Comparison of ENCODE assay signal across 1 cellular context in genomic region chr10:119313024-119313423, GRCh38.
TF ChIP-seq lines count a peak whose summit lies in the region.

No MANE protein-coding gene starts in this region.

TF ChIP-seq in HEK293, 187 proteins besides CTCF, POLR2A, EP300 and RAD21 (continued from another document and continues in another):
- TF ChIP-seq, protein P1, sequence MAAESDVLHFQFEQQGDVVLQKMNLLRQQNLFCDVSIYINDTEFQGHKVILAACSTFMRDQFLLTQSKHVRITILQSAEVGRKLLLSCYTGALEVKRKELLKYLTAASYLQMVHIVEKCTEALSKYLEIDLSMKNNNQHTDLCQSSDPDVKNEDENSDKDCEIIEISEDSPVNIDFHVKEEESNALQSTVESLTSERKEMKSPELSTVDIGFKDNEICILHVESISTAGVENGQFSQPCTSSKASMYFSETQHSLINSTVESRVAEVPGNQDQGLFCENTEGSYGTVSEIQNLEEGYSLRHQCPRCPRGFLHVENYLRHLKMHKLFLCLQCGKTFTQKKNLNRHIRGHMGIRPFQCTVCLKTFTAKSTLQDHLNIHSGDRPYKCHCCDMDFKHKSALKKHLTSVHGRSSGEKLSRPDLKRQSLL (tag by site-specific recombination; IDR thresholded peaks at IDR 0.05) = no peak
- TF ChIP-seq, protein P2, sequence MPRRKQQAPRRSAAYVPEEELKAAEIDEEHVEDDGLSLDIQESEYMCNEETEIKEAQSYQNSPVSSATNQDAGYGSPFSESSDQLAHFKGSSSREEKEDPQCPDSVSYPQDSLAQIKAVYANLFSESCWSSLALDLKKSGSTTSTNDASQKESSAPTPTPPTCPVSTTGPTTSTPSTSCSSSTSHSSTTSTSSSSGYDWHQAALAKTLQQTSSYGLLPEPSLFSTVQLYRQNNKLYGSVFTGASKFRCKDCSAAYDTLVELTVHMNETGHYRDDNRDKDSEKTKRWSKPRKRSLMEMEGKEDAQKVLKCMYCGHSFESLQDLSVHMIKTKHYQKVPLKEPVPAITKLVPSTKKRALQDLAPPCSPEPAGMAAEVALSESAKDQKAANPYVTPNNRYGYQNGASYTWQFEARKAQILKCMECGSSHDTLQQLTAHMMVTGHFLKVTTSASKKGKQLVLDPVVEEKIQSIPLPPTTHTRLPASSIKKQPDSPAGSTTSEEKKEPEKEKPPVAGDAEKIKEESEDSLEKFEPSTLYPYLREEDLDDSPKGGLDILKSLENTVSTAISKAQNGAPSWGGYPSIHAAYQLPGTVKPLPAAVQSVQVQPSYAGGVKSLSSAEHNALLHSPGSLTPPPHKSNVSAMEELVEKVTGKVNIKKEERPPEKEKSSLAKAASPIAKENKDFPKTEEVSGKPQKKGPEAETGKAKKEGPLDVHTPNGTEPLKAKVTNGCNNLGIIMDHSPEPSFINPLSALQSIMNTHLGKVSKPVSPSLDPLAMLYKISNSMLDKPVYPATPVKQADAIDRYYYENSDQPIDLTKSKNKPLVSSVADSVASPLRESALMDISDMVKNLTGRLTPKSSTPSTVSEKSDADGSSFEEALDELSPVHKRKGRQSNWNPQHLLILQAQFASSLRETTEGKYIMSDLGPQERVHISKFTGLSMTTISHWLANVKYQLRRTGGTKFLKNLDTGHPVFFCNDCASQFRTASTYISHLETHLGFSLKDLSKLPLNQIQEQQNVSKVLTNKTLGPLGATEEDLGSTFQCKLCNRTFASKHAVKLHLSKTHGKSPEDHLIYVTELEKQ (tag by site-specific recombination; IDR thresholded peaks at IDR 0.05; ENCODE audit: borderline replicate concordance) = no peak
- TF ChIP-seq OSR2 (tag by site-specific recombination; IDR thresholded peaks at IDR 0.05) (no peak), GLIS2 (tag by site-specific recombination; IDR thresholded peaks at IDR 0.05) (no peak), ZNF560 (tag by site-specific recombination; IDR thresholded peaks at IDR 0.05; ENCODE audit: borderline replicate concordance) (no peak), ZNF664 (tag by site-specific recombination; IDR thresholded peaks at IDR 0.05) (no peak), PRDM4 (tag by site-specific recombination; IDR thresholded peaks at IDR 0.05) (no peak), ZNF37A (tag by site-specific recombination; IDR thresholded peaks at IDR 0.05) (no peak), ATF2 (tag by site-specific recombination; IDR thresholded peaks at IDR 0.05; ENCODE audit: low read depth) (no peak), GLI2 (tag by site-specific recombination; IDR thresholded peaks at IDR 0.05; ENCODE audit: borderline replicate concordance, low read depth) (no peak), ZNF146 (tag by site-specific recombination; IDR thresholded peaks at IDR 0.05) (no peak), ZNF629 (tag by site-specific recombination; IDR thresholded peaks at IDR 0.05) (no peak), ZNF391 (tag by site-specific recombination; IDR thresholded peaks at IDR 0.05; ENCODE audit: borderline replicate concordance, low read depth) (no peak), KLF10 (tag by site-specific recombination; IDR thresholded peaks at IDR 0.05) (no peak), ZNF140 (tag by site-specific recombination; IDR thresholded peaks at IDR 0.05) (0 out of 2 replicates have a peak, but pooled peaks have one; percentile 7), ZNF341 (tag by site-specific recombination; IDR thresholded peaks at IDR 0.05; ENCODE audit: low read depth) (no peak), SP3 (tag by site-specific recombination; IDR thresholded peaks at IDR 0.05) (no peak), ZNF843 (tag by site-specific recombination; IDR thresholded peaks at IDR 0.05) (no peak), PATZ1 (tag by site-specific recombination; IDR thresholded peaks at IDR 0.05) (no peak), ZNF302 (tag by site-specific recombination; IDR thresholded peaks at IDR 0.05; ENCODE audit: low read depth) (no peak), HOXD13 (CRISPR knock-in tag; IDR thresholded peaks at IDR 0.05; ENCODE audit: borderline replicate concordance) (no peak), ZBTB49 (tag by site-specific recombination; IDR thresholded peaks at IDR 0.05; ENCODE audit: low read depth) (no peak), ZBTB20 (tag by site-specific recombination; IDR thresholded peaks at IDR 0.05) (0 out of 2 replicates have a peak, but pooled peaks have one; percentile 31), ZSCAN16 (tag by site-specific recombination; IDR thresholded peaks at IDR 0.05) (no peak), ZNF677 (tag by site-specific recombination; IDR thresholded peaks at IDR 0.05) (no peak), ZNF558 (tag by site-specific recombination; IDR thresholded peaks at IDR 0.05) (no peak), ZNF112 (tag by site-specific recombination; IDR thresholded peaks at IDR 0.05) (no peak), ZNF157 (tag by site-specific recombination; IDR thresholded peaks at IDR 0.05) (no peak), ZFP3 (tag by site-specific recombination; IDR thresholded peaks at IDR 0.05; ENCODE audit: low read depth) (no peak), SP7 (tag by site-specific recombination; IDR thresholded peaks at IDR 0.05) (no peak), ZNF211 (tag by site-specific recombination; IDR thresholded peaks at IDR 0.05; ENCODE audit: low read depth) (no peak), PRDM1 (tag by site-specific recombination; IDR thresholded peaks at IDR 0.05) (no peak), ZNF626 (tag by site-specific recombination; IDR thresholded peaks at IDR 0.05) (no peak), ZNF654 (tag by site-specific recombination; IDR thresholded peaks at IDR 0.05; ENCODE audit: low read depth) (no peak), ZNF704 (tag by site-specific recombination; IDR thresholded peaks at IDR 0.05) (no peak), ZNF561 (tag by site-specific recombination; IDR thresholded peaks at IDR 0.05; ENCODE audit: borderline replicate concordance) (no peak), ZNF501 (tag by site-specific recombination; IDR thresholded peaks at IDR 0.05) (no peak), ZNF768 (tag by site-specific recombination; IDR thresholded peaks at IDR 0.05) (no peak), ZBTB21 (tag by site-specific recombination; IDR thresholded peaks at IDR 0.05) (no peak), ZNF548 (tag by site-specific recombination; IDR thresholded peaks at IDR 0.05) (no peak), AEBP2 (tag by site-specific recombination; IDR thresholded peaks at IDR 0.05; ENCODE audit: borderline replicate concordance) (no peak), GLI4 (tag by site-specific recombination; IDR thresholded peaks at IDR 0.05) (0 out of 2 replicates have a peak, but pooled peaks have one; percentile 72), OVOL3 (tag by site-specific recombination; IDR thresholded peaks at IDR 0.05) (no peak), EGR2 (tag by site-specific recombination; IDR thresholded peaks at IDR 0.05; ENCODE audit: low read depth) (no peak), ZNF776 (tag by site-specific recombination; IDR thresholded peaks at IDR 0.05; ENCODE audit: borderline replicate concordance) (no peak; the same call in 1 of the 2 replicates)
- TF ChIP-seq, protein P3, sequence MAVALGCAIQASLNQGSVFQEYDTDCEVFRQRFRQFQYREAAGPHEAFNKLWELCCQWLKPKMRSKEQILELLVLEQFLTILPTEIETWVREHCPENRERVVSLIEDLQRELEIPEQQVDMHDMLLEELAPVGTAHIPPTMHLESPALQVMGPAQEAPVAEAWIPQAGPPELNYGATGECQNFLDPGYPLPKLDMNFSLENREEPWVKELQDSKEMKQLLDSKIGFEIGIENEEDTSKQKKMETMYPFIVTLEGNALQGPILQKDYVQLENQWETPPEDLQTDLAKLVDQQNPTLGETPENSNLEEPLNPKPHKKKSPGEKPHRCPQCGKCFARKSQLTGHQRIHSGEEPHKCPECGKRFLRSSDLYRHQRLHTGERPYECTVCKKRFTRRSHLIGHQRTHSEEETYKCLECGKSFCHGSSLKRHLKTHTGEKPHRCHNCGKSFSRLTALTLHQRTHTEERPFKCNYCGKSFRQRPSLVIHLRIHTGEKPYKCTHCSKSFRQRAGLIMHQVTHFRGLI (tag by site-specific recombination; IDR thresholded peaks at IDR 0.05) = no peak
- TF ChIP-seq, protein P4, sequence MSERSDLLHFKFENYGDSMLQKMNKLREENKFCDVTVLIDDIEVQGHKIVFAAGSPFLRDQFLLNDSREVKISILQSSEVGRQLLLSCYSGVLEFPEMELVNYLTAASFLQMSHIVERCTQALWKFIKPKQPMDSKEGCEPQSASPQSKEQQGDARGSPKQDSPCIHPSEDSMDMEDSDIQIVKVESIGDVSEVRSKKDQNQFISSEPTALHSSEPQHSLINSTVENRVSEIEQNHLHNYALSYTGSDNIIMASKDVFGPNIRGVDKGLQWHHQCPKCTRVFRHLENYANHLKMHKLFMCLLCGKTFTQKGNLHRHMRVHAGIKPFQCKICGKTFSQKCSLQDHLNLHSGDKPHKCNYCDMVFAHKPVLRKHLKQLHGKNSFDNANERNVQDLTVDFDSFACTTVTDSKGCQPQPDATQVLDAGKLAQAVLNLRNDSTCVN (tag by site-specific recombination; optimal IDR thresholded peaks at IDR 0.05) = no peak
